ENCODE assay signal across 23 cellular contexts in the genomic region with DNA sequence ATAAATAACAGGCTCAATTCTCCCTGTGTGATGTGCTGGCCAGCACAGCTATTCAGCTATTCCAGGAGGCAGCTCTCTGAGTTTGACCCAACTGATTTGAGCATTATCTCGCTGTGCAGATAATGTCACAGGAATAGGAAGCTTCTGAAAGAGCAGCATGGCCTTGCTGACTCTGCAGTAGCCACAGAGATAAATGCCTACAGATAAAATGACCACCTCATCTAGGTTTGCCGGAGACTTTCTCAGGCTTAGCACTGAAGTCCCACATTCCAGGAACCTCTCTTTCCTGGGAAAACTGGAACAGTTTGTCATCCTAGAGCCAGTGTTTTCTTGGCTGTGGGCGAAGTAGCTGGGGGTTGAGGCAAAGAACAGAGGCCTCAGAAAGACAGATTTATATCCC.
DNase-seq lines count a peak whose midpoint lies in the region; ATAC-seq and TF ChIP-seq lines count a peak whose summit lies in the region.
"Had no signal": no experiment of that assay in that cellular context is flagged by ENCODE, and none has a peak within 500 bp of the region (broad histone marks: within the 10 kb centered on the region; RNA-seq: fewer than 3 reads in every experiment).

No MANE protein-coding gene starts in this region.

- no peak overlapping the region for H2AFZ ChIP-seq in neural progenitor cell (replicated peaks)

- peak overlapping the region; percentile 76 for H3K27ac Mint-ChIP-seq in stimulated activated naive CD8-positive, alpha-beta T cell treated with anti-CD3 and anti-CD28 coated beads, Interleukin-15, Interleukin-2, amounts not matched to agents 100 ng/mL and 50 ng/mL, for 24 hours
- H3K27ac Mint-ChIP-seq in stimulated activated naive CD8-positive, alpha-beta T cell treated with anti-CD3 and anti-CD28 coated beads, Interleukin-15, amount 100 ng/mL, for 72 hours = no peak overlapping the region
- no peak overlapping the region for H3K27ac Mint-ChIP-seq in T-helper 2 cell treated with Interferon-gamma antibody and Interleukin-4, amounts not matched to agents 5 μg/mL and 100 μg/mL, for 36 hours
- H3K27ac Mint-ChIP-seq in neural progenitor cell = no peak overlapping the region
- H3K27ac Mint-ChIP-seq: activated naive CD8-positive, alpha-beta T cell treated with anti-CD3 and anti-CD28 coated beads, Interleukin-2, amount 10 ng/mL, durations not matched to agents 7 days and 5 days; T-helper 17 cell; type B pancreatic cell had no signal

- no peaks in the 10 kb centered on the region for H3K36me3 ChIP-seq in brain microvascular endothelial cell (replicated peaks)
- H3K36me3 ChIP-seq in neural progenitor cell = no peaks in the 10 kb centered on the region
- H3K36me3 ChIP-seq: HAP-1, heart left ventricle, pancreas, SJCRH30 had no signal

- H3K27me3 ChIP-seq in brain microvascular endothelial cell (replicated peaks) (no peaks in the 10 kb centered on the region), neural progenitor cell (no peaks in the 10 kb centered on the region)
- H3K27me3 ChIP-seq: heart left ventricle, pancreas, SJCRH30 had no signal

- H3K27me3 Mint-ChIP-seq in stimulated activated naive CD8-positive, alpha-beta T cell treated with anti-CD3 and anti-CD28 coated beads, Interleukin-15, Interleukin-2, amounts not matched to agents 100 ng/mL and 50 ng/mL, for 24 hours = no peaks in the 10 kb centered on the region
- H3K27me3 Mint-ChIP-seq in stimulated activated naive CD8-positive, alpha-beta T cell treated with anti-CD3 and anti-CD28 coated beads, Interleukin-15, amount 100 ng/mL, for 72 hours = no peaks in the 10 kb centered on the region
- no peaks in the 10 kb centered on the region for H3K27me3 Mint-ChIP-seq in T-helper 2 cell treated with Interferon-gamma antibody and Interleukin-4, amounts not matched to agents 5 μg/mL and 100 μg/mL, for 36 hours (ENCODE audit: low read depth)
- peaks cover 1% of the 10 kb centered on the region for H3K27me3 Mint-ChIP-seq in neural progenitor cell (ENCODE audit: insufficient read depth, low read depth)
- H3K27me3 Mint-ChIP-seq: activated B cell treated with CpG ODN at 0.5 μM for 24 hours; activated naive CD8-positive, alpha-beta T cell treated with anti-CD3 and anti-CD28 coated beads, Interleukin-2, amount 10 ng/mL, durations not matched to agents 7 days and 5 days; type B pancreatic cell had no signal

- H3K4me1 ChIP-seq in neural progenitor cell = no peaks in the 10 kb centered on the region
- H3K4me1 ChIP-seq: HAP-1, heart left ventricle, pancreas had no signal

- H3K27ac ChIP-seq in brain microvascular endothelial cell (no peak overlapping the region), neural progenitor cell (no peak overlapping the region)
- H3K27ac ChIP-seq: heart left ventricle, pancreas, SJCRH30 had no signal

- H3K4me3 Mint-ChIP-seq in stimulated activated naive CD8-positive, alpha-beta T cell treated with anti-CD3 and anti-CD28 coated beads, Interleukin-15, Interleukin-2, amounts not matched to agents 100 ng/mL and 50 ng/mL, for 24 hours = peak overlapping the region; percentile 68
- H3K4me3 Mint-ChIP-seq in stimulated activated naive CD8-positive, alpha-beta T cell treated with anti-CD3 and anti-CD28 coated beads, Interleukin-15, amount 100 ng/mL, for 72 hours = peak overlapping the region in 1 of 2 donors; percentile 51
- H3K4me3 Mint-ChIP-seq in T-helper 2 cell treated with Interferon-gamma antibody and Interleukin-4, amounts not matched to agents 5 μg/mL and 100 μg/mL, for 36 hours = peak overlapping the region; percentile 43
- H3K4me3 Mint-ChIP-seq in neural progenitor cell = no peak overlapping the region
- H3K4me3 Mint-ChIP-seq: activated B cell treated with CpG ODN at 0.5 μM for 24 hours; activated naive CD8-positive, alpha-beta T cell treated with anti-CD3 and anti-CD28 coated beads, Interleukin-2, amount 10 ng/mL, durations not matched to agents 7 days and 5 days; T-helper 17 cell; type B pancreatic cell had no signal

- H3K9ac ChIP-seq in neural progenitor cell = no peak overlapping the region

- H3K36me3 Mint-ChIP-seq in stimulated activated naive CD8-positive, alpha-beta T cell treated with anti-CD3 and anti-CD28 coated beads, Interleukin-15, Interleukin-2, amounts not matched to agents 100 ng/mL and 50 ng/mL, for 24 hours (ENCODE audit: low read depth) = peaks cover 35% of the 10 kb centered on the region
- peaks cover 3% of the 10 kb centered on the region for H3K36me3 Mint-ChIP-seq in T-helper 2 cell treated with Interferon-gamma antibody and Interleukin-4, amounts not matched to agents 5 μg/mL and 100 μg/mL, for 36 hours (ENCODE audit: low read depth)
- peaks cover 2% of the 10 kb centered on the region for H3K36me3 Mint-ChIP-seq in neural progenitor cell
- H3K36me3 Mint-ChIP-seq: type B pancreatic cell had no signal

- no peaks in the 10 kb centered on the region for H4K20me1 ChIP-seq in neural progenitor cell (ENCODE audit: low read depth)

- H3F3A ChIP-seq in neural progenitor cell (ENCODE audit: low read depth) = no peaks in the 10 kb centered on the region

- H3K79me2 ChIP-seq in neural progenitor cell (ENCODE audit: low read depth) = no peaks in the 10 kb centered on the region

- peaks cover 90% of the 10 kb centered on the region for H3K4me1 Mint-ChIP-seq in stimulated activated naive CD8-positive, alpha-beta T cell treated with anti-CD3 and anti-CD28 coated beads, Interleukin-15, Interleukin-2, amounts not matched to agents 100 ng/mL and 50 ng/mL, for 24 hours (ENCODE audit: low read depth)
- H3K4me1 Mint-ChIP-seq in stimulated activated naive CD8-positive, alpha-beta T cell treated with anti-CD3 and anti-CD28 coated beads, Interleukin-15, amount 100 ng/mL, for 72 hours = peaks cover 79% of the 10 kb centered on the region
- H3K4me1 Mint-ChIP-seq in T-helper 2 cell treated with Interferon-gamma antibody and Interleukin-4, amounts not matched to agents 5 μg/mL and 100 μg/mL, for 36 hours (ENCODE audit: low read depth) = peaks cover 27% of the 10 kb centered on the region
- H3K4me1 Mint-ChIP-seq in neural progenitor cell = no peaks in the 10 kb centered on the region

- no peak for DNase-seq in stimulated activated naive CD8-positive, alpha-beta T cell treated with anti-CD3 and anti-CD28 coated beads, Interleukin-15, amount 100 ng/mL, for 72 hours
- DNase-seq in T-helper 2 cell treated with Interferon-gamma antibody and Interleukin-4, amounts not matched to agents 5 μg/mL and 100 μg/mL, for 36 hours (ENCODE audit: low spot score) = no peak
- DNase-seq in brain microvascular endothelial cell (peak; percentile 25), neural progenitor cell (ENCODE audit: low spot score) (no peak), HCEC 1CT (no peak), NCI-H2029 treated with DMSO at 0.1 percent for 48 hours (lab: John Stamatoyannopoulos, UW) (no peak)
- DNase-seq: activated B cell treated with CpG ODN at 0.5 μM for 24 hours; activated naive CD8-positive, alpha-beta T cell treated with anti-CD3 and anti-CD28 coated beads, Interleukin-2, amount 10 ng/mL, durations not matched to agents 7 days and 5 days; COR-L47; cortex of kidney; heart left ventricle; NCI-H2171; NCI-H748 treated with DMSO at 0.1 percent for 48 hours; pancreas; PC-3; SJCRH30; stimulated activated naive CD8-positive, alpha-beta T cell treated with anti-CD3 and anti-CD28 coated beads, Interleukin-15, Interleukin-2, amounts not matched to agents 100 U/mL and 50 U/mL, for 24 hours; T-helper 17 cell had no signal

- H3K9me3 ChIP-seq in neural progenitor cell (ENCODE audit: low read depth) = no peaks in the 10 kb centered on the region
- H3K9me3 ChIP-seq: HAP-1, heart left ventricle, pancreas had no signal

- H3K4me2 ChIP-seq in neural progenitor cell = no peak overlapping the region

- H3K4me3 ChIP-seq in brain microvascular endothelial cell (ENCODE audit: low read depth, low read length) (no peak overlapping the region), neural progenitor cell (no peak overlapping the region)
- H3K4me3 ChIP-seq: HAP-1, heart left ventricle, pancreas, SJCRH30 had no signal

- TF ChIP-seq CTCF in brain microvascular endothelial cell (IDR thresholded peaks at IDR 0.05; ENCODE audit: low read depth, low read length, missing control alignments) (no peak), neural progenitor cell (IDR thresholded peaks at IDR 0.05) (no peak)

- peaks cover 8% of the 10 kb centered on the region for H3K9me3 Mint-ChIP-seq in stimulated activated naive CD8-positive, alpha-beta T cell treated with anti-CD3 and anti-CD28 coated beads, Interleukin-15, Interleukin-2, amounts not matched to agents 100 ng/mL and 50 ng/mL, for 24 hours
- peaks cover 15 to 18% of the 10 kb centered on the region in 2 donors for H3K9me3 Mint-ChIP-seq in stimulated activated naive CD8-positive, alpha-beta T cell treated with anti-CD3 and anti-CD28 coated beads, Interleukin-15, amount 100 ng/mL, for 72 hours
- H3K9me3 Mint-ChIP-seq in T-helper 2 cell treated with Interferon-gamma antibody and Interleukin-4, amounts not matched to agents 5 μg/mL and 100 μg/mL, for 36 hours = peaks cover 7% of the 10 kb centered on the region
- no peaks in the 10 kb centered on the region for H3K9me3 Mint-ChIP-seq in neural progenitor cell
- H3K9me3 Mint-ChIP-seq: type B pancreatic cell had no signal

- no peak for ATAC-seq in stimulated activated naive CD8-positive, alpha-beta T cell treated with anti-CD3 and anti-CD28 coated beads, Interleukin-15, amount 100 ng/mL, for 72 hours
- ATAC-seq in GM18502 (IDR thresholded peaks at IDR 0.05; ENCODE audit: poor library complexity, unreplicated experiment) = no peak
- ATAC-seq: heart left ventricle; pancreas; sciatic nerve; stimulated activated naive CD8-positive, alpha-beta T cell treated with anti-CD3 and anti-CD28 coated beads, Interleukin-15, Interleukin-2, amounts not matched to agents 100 U/mL and 50 U/mL, for 24 hours; T-helper 17 cell had no signal

- in situ Hi-C loops in brain microvascular endothelial cell (cut with HindIII; ENCODE audit: low pct_ligation_motif_present, low sequenced_read_pairs) = no loop called here
